Comparison of ENCODE assay signal across 9 cellular contexts in the genomic region with DNA sequence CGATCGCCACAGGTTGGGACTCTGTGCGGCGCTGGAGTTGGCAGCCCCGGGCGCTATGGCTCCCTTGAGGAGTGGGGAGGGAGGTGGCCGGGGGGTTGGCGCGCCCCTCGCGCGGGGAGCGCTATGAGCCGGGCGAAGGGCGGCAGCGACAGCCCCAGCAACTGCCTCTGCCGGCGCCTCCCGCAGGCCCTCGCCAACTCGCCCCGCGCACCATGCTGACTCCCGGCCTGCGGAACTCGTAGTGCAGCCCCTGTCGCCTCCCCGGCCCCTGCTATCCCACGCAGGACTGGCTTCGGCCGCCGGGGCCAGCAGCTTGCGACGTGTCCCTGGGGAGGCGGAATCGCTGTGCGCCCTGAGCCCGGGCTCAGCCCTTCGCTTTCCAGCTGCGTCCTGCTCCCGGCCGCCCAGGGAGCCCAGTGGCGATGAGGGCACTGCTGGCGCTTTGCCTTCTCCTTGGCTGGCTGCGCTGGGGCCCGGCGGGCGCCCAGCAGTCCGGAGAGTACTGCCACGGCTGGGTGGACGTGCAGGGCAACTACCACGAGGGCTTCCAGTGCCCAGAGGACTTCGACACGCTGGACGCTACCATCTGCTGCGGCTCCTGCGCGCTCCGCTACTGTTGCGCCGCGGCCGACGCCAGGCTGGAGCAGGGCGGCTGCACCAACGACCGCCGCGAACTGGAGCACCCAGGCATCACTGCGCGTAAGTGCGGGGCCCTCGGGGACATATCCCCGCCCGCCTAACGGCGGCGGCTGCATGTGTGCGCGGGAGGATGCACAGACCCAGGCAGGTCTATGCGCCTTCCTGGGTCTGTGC. TPM values are rescaled to one million over a fixed set of nuclear protein-coding genes. Genes with fewer than 3 reads are reported as not detected.
DNase-seq lines count a peak whose midpoint lies in the region; ATAC-seq and TF ChIP-seq lines count a peak whose summit lies in the region.
"Had no signal": no experiment of that assay in that cellular context is flagged by ENCODE, and none has a peak within 500 bp of the region (broad histone marks: within the 10 kb centered on the region; RNA-seq: fewer than 3 reads in every experiment).

No MANE protein-coding gene starts in this region.

- peak overlapping the region; percentile 74 for H3K4me3 Mint-ChIP-seq in stimulated activated naive CD8-positive, alpha-beta T cell treated with anti-CD3 and anti-CD28 coated beads, Interleukin-15, Interleukin-2, amounts not matched to agents 100 ng/mL and 50 ng/mL, for 24 hours

- TF ChIP-seq CTCF in astrocyte of the spinal cord (IDR thresholded peaks at IDR 0.05; ENCODE audit: low read depth, low read length) (no peak), kidney epithelial cell (IDR thresholded peaks at IDR 0.05; ENCODE audit: insufficient read depth, low read length, poor library complexity, severe bottlenecking) (no peak)

- H3K4me3 ChIP-seq in astrocyte of the spinal cord (ENCODE audit: low read depth, low read length) = peak overlapping the region; percentile 43
- peak overlapping the region; percentile 36 for H3K4me3 ChIP-seq in kidney epithelial cell (ENCODE audit: low read depth, low read length)

- H3K27me3 ChIP-seq in kidney epithelial cell (ENCODE audit: control insufficient read depth, insufficient read depth, low read length) = peaks cover 41% of the 10 kb centered on the region

- DNase-seq in Daoy (ENCODE audit: low read depth) (peak; percentile 51), KBM-7 (peak; percentile 66), astrocyte of the spinal cord (ENCODE audit: low read depth, low spot score) (peak; percentile 40), kidney epithelial cell (ENCODE audit: low read depth) (no peak), G401 (ENCODE audit: low spot score) (no peak)

- no peaks in the 10 kb centered on the region for H3K36me3 Mint-ChIP-seq in stimulated activated naive CD8-positive, alpha-beta T cell treated with anti-CD3 and anti-CD28 coated beads, Interleukin-15, Interleukin-2, amounts not matched to agents 100 ng/mL and 50 ng/mL, for 24 hours (ENCODE audit: low read depth)

- H3K4me1 Mint-ChIP-seq in stimulated activated naive CD8-positive, alpha-beta T cell treated with anti-CD3 and anti-CD28 coated beads, Interleukin-15, Interleukin-2, amounts not matched to agents 100 ng/mL and 50 ng/mL, for 24 hours (ENCODE audit: low read depth) = peaks cover 33% of the 10 kb centered on the region

- ATAC-seq in GM21526 (IDR thresholded peaks at IDR 0.05; ENCODE audit: low FRiP score, unreplicated experiment) (peak; percentile 45), GM18858 (IDR thresholded peaks at IDR 0.05; ENCODE audit: unreplicated experiment) (no peak)

- peaks cover 73% of the 10 kb centered on the region for H3K27me3 Mint-ChIP-seq in stimulated activated naive CD8-positive, alpha-beta T cell treated with anti-CD3 and anti-CD28 coated beads, Interleukin-15, Interleukin-2, amounts not matched to agents 100 ng/mL and 50 ng/mL, for 24 hours

- no peak overlapping the region for H3K27ac Mint-ChIP-seq in stimulated activated naive CD8-positive, alpha-beta T cell treated with anti-CD3 and anti-CD28 coated beads, Interleukin-15, Interleukin-2, amounts not matched to agents 100 ng/mL and 50 ng/mL, for 24 hours

- in situ Hi-C loops in KBM-7 (cut with MboI; ENCODE audit: low pct_unique_long_range_greater_than_20kb, low sequenced_read_pairs) = no loop called here
- in situ Hi-C loops in astrocyte of the spinal cord (cut with HindIII; ENCODE audit: low sequenced_read_pairs) = no loop called here
- in situ Hi-C loops in G401 (cut with HindIII; ENCODE audit: low sequenced_read_pairs) = no loop called here

- no peaks in the 10 kb centered on the region for H3K36me3 ChIP-seq in kidney epithelial cell (ENCODE audit: control insufficient read depth, insufficient read depth, low read length)

- no peaks in the 10 kb centered on the region for H3K9me3 Mint-ChIP-seq in stimulated activated naive CD8-positive, alpha-beta T cell treated with anti-CD3 and anti-CD28 coated beads, Interleukin-15, Interleukin-2, amounts not matched to agents 100 ng/mL and 50 ng/mL, for 24 hours

RNA-seq across cellular contexts. Expression of a gene that starts 0.6 kb away (rescaled TPM):
- total RNA-seq in Daoy (2014; rRNA removed; shearing (Covaris generic)) = 3.1 and 4.3 TPM in 2 replicates
- total RNA-seq in kidney epithelial cell = 0.38 and 0.96 TPM in 2 replicates
- total RNA-seq in G401 (2014; rRNA removed; shearing (Covaris generic)) = 3.7 and 6.1 TPM in 2 replicates
- total RNA-seq: RPMI7951 had no signal

Comparison
In these comparisons a context has a peak if more than half of its experiments do, and no peak if none do; other contexts are left out.
1. DNase-seq: peak in Daoy (single experiment), KBM-7 (single experiment) and astrocyte of the spinal cord (single experiment); none in kidney epithelial cell (single experiment) and G401 (single experiment).